In genomic region chr19:40341601-40342482, GRCh38 we compare ENCODE assay signal across 11 cellular contexts. TPM values are rescaled to one million over a fixed set of nuclear protein-coding genes. Genes with fewer than 3 reads are reported as not detected.
DNase-seq lines count a peak whose midpoint lies in the region; ATAC-seq and TF ChIP-seq lines count a peak whose summit lies in the region.
"Had no signal": no experiment of that assay in that cellular context is flagged by ENCODE, and none has a peak within 500 bp of the region (broad histone marks: within the 10 kb centered on the region; RNA-seq: fewer than 3 reads in every experiment).

No MANE protein-coding gene starts in this region.

- H3K27ac ChIP-seq in esophagus squamous epithelium = peak overlapping the region; percentile 30 to 72 (median 60)
- peak overlapping the region in 3 of 4 donors; percentile 16 to 34 (median 32) for H3K27ac ChIP-seq in transverse colon

- WGBS in esophagus squamous epithelium, 2 donors = 61 to 73% methylated on average over 5 to 9 of the region's 9 CpGs
- whole genome bisulfite sequencing in transverse colon (ENCODE audit: low coverage in 1 of 2), 2 donors = 84 to 100% methylated on average over 1 to 9 of the region's 9 CpGs

- H3K4me3 Mint-ChIP-seq in activated CD8-positive, alpha-beta T cell treated with anti-CD3 and anti-CD28 coated beads for 36 hours = no peak overlapping the region
- H3K4me3 Mint-ChIP-seq: memory B cell had no signal

- H3K27me3 ChIP-seq in esophagus squamous epithelium (no peaks in the 10 kb centered on the region), transverse colon (no peaks in the 10 kb centered on the region)

- POLR2A ChIA-PET in activated CD8-positive, alpha-beta T cell treated with anti-CD3 and anti-CD28 coated beads for 36 hours (lab: Charles Lee) = no interaction called here

- no peaks in the 10 kb centered on the region for H3K27me3 Mint-ChIP-seq in activated CD8-positive, alpha-beta T cell treated with anti-CD3 and anti-CD28 coated beads for 36 hours
- H3K27me3 Mint-ChIP-seq: memory B cell had no signal

- in situ Hi-C loops in transverse colon (cut with MboI; ENCODE audit: low pct_ligation_motif_present in 1 of 4, low pct_unique_long_range_greater_than_20kb in 1 of 4, low sequenced_read_pairs in 3 of 4) = no loop called here

- TF ChIP-seq POLR2A in esophagus squamous epithelium (IDR thresholded peaks at IDR 0.05) = no peak
- no peak for TF ChIP-seq POLR2A in transverse colon (IDR thresholded peaks at IDR 0.05)

- CTCF ChIA-PET in activated CD8-positive, alpha-beta T cell treated with anti-CD3 and anti-CD28 coated beads for 36 hours (lab: Charles Lee) = interaction anchor here (1.3 to 1.4 kb wide), 2 partner anchors 10 to 37 kb away, joined by 3 to 4 read pairs; no protein-coding TSS in a partner anchor

- H3K36me3 Mint-ChIP-seq in activated CD8-positive, alpha-beta T cell treated with anti-CD3 and anti-CD28 coated beads for 36 hours (ENCODE audit: low read depth) = peaks cover 5% of the 10 kb centered on the region

- intact Hi-C loops in activated CD8-positive, alpha-beta T cell treated with anti-CD3 and anti-CD28 coated beads for 36 hours (cut with micrococcal nuclease) = no loop called here
- intact Hi-C loops in esophagus squamous epithelium (cut with DNase I) (no loop called here), transverse colon (cut with DNase I; ENCODE audit: low total_unique reads) (no loop called here)

- H3K4me1 Mint-ChIP-seq in activated CD8-positive, alpha-beta T cell treated with anti-CD3 and anti-CD28 coated beads for 36 hours (ENCODE audit: low read depth) = peaks cover 13% of the 10 kb centered on the region

- no peaks in the 10 kb centered on the region for H3K9me3 Mint-ChIP-seq in activated CD8-positive, alpha-beta T cell treated with anti-CD3 and anti-CD28 coated beads for 36 hours
- H3K9me3 Mint-ChIP-seq: memory B cell had no signal

- DNase-seq in activated CD8-positive, alpha-beta T cell treated with anti-CD3 and anti-CD28 coated beads for 36 hours = no peak
- DNase-seq in esophagus squamous epithelium (lab: John Stamatoyannopoulos, UW) (no peak), myocyte (ENCODE audit: low read depth) (peak; percentile 98), transverse colon (no peak), mesenteric fat pad (ENCODE audit: low spot score) (no peak), NCI-H526 treated with DMSO at 0.1 percent for 48 hours (lab: John Stamatoyannopoulos, UW) (no peak), retina (no peak)
- DNase-seq: activated CD8-positive, alpha-beta memory T cell treated with anti-CD3 and anti-CD28 coated beads, Interleukin-2, amount 50 U/mL, for 4 hours; NCI-H2029; stimulated activated naive CD8-positive, alpha-beta T cell treated with anti-CD3 and anti-CD28 coated beads, Interleukin-15, Interleukin-2, amounts not matched to agents 100 U/mL and 50 U/mL, for 24 hours had no signal

- no peak for ATAC-seq in activated CD8-positive, alpha-beta T cell treated with anti-CD3 and anti-CD28 coated beads for 36 hours
- ATAC-seq: stimulated activated naive CD8-positive, alpha-beta T cell treated with anti-CD3 and anti-CD28 coated beads, Interleukin-15, Interleukin-2, amounts not matched to agents 100 U/mL and 50 U/mL, for 24 hours had no signal

- H3K27ac Mint-ChIP-seq in activated CD8-positive, alpha-beta T cell treated with anti-CD3 and anti-CD28 coated beads for 36 hours = peak overlapping the region; percentile 50
- H3K27ac Mint-ChIP-seq: memory B cell had no signal

- H3K9me3 ChIP-seq in esophagus squamous epithelium = no peaks in the 10 kb centered on the region
- H3K9me3 ChIP-seq in transverse colon = no peaks in the 10 kb centered on the region

- no peak for TF ChIP-seq EP300 in transverse colon (IDR thresholded peaks at IDR 0.05; ENCODE audit: low read depth)

- peaks cover 0 to 32% (median 6%) of the 10 kb centered on the region in 3 donors for H3K4me1 ChIP-seq in esophagus squamous epithelium
- H3K4me1 ChIP-seq in transverse colon = peaks cover 0 to 3% (median 2%) of the 10 kb centered on the region in 4 donors

- H3K4me3 ChIP-seq in esophagus squamous epithelium (no peak overlapping the region), transverse colon (no peak overlapping the region)

- H3K36me3 ChIP-seq in esophagus squamous epithelium (peaks cover 0 to 36% (median 0%) of the 10 kb centered on the region in 3 donors), transverse colon (no peaks in the 10 kb centered on the region)

- TF ChIP-seq CTCF in activated CD8-positive, alpha-beta T cell treated with anti-CD3 and anti-CD28 coated beads for 36 hours (IDR thresholded peaks at IDR 0.05) = no peak
- TF ChIP-seq CTCF in esophagus squamous epithelium (IDR thresholded peaks at IDR 0.05) (no peak), transverse colon (IDR thresholded peaks at IDR 0.05) (no peak)

RNA-seq across cellular contexts. Expression of gene C19orf47, which starts 6.4 kb away (rescaled TPM):
- total RNA-seq in activated CD8-positive, alpha-beta T cell treated with anti-CD3 and anti-CD28 coated beads for 36 hours = 10 to 100 TPM; 17.5 to 18.0 TPM
- total RNA-seq in esophagus squamous epithelium (10 to 100 TPM in 2 of 4 donors, 1 to 10 TPM in 2; 10.0 to 14.1 (median 11.7) TPM), myocyte (60.5 and 67.8 TPM in 2 replicates), transverse colon (10 to 100 TPM; 12.3 to 16.5 (median 13.8) TPM), mesenteric fat pad (13.0 TPM)
- polyA plus RNA-seq in myocyte (2012) = 39.8 TPM

RNA-seq across cellular contexts. Expression of gene PLD3, which starts 6.7 kb away (rescaled TPM):
- 10 to 100 TPM; 54.4 to 56.7 TPM for total RNA-seq in activated CD8-positive, alpha-beta T cell treated with anti-CD3 and anti-CD28 coated beads for 36 hours
- total RNA-seq in esophagus squamous epithelium (100 to 1,000 TPM in 3 of 4 donors, 10 to 100 TPM in 1; 56.8 to 163 (median 128) TPM), myocyte (740 and 993 TPM in 2 replicates), transverse colon (100 to 1,000 TPM in 3 of 4 donors, 10 to 100 TPM in 1; 91.6 to 322 (median 179) TPM), mesenteric fat pad (275 TPM)
- polyA plus RNA-seq in myocyte (2012) = 538 TPM

RNA-seq across cellular contexts. Expression of gene HIPK4, which starts 48.1 kb away (rescaled TPM):
- total RNA-seq in activated CD8-positive, alpha-beta T cell treated with anti-CD3 and anti-CD28 coated beads for 36 hours = not detected
- total RNA-seq in esophagus squamous epithelium (under 1 TPM in 1 of 4 donors, not detected in 3; 0.19 TPM), myocyte (0.05 and 0.26 TPM in 2 replicates), transverse colon (under 1 TPM in 1 of 4 donors, not detected in 3; 0.48 TPM), mesenteric fat pad (0.29 TPM)
- 0.59 TPM for polyA plus RNA-seq in myocyte (2012)

RNA-seq across cellular contexts. Expression of gene AKT2, which starts 56.7 kb away (rescaled TPM):
- 100 to 1,000 TPM; 139 to 144 TPM for total RNA-seq in activated CD8-positive, alpha-beta T cell treated with anti-CD3 and anti-CD28 coated beads for 36 hours
- total RNA-seq in esophagus squamous epithelium = 10 to 100 TPM; 59.0 to 84.7 (median 69.0) TPM
- 91.2 and 93.3 TPM in 2 replicates for total RNA-seq in myocyte
- 112 TPM for polyA plus RNA-seq in myocyte (2012)
- total RNA-seq in transverse colon = 100 to 1,000 TPM in 2 of 4 donors, 10 to 100 TPM in 2; 63.2 to 266 (median 138) TPM
- 189 TPM for total RNA-seq in mesenteric fat pad
